In the genomic region with DNA sequence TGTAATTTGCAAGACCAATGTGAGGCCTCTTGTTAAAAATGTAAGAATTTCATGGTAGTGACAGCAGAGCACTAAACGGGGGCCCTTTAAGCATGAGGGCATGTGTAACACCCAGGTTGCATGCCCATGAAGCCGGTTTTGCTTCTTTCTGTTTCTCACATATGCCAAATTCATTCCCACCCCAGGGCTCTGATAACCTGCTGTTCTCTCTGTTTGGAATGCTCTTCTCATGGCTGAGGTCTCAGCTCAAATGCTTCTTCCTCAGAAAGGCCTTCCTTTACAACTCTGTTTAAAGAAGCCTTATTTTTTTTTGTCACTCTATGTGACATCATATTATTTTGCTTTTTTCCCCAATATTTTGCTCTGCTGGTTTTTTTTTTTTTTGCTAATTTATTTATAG, we compare ENCODE assay signal across 29 cellular contexts.
"Had no signal": no experiment of that assay in that cellular context is flagged by ENCODE, and none has a peak within 500 bp of the region (broad histone marks: within the 10 kb centered on the region; RNA-seq: fewer than 3 reads in every experiment).

No MANE protein-coding gene starts in this region.

- H3K9me3 Mint-ChIP-seq: activated CD4-positive, alpha-beta memory T cell treated with anti-CD3 and anti-CD28 coated beads, Interleukin-2, amount 10 ng/mL, durations not matched to agents 7 days and 5 days; activated CD4-positive, alpha-beta T cell treated with anti-CD3 and anti-CD28 coated beads, Interleukin-2, amount 10 ng/mL, durations not matched to agents 7 days and 5 days; activated naive CD4-positive, alpha-beta T cell treated with anti-CD3 and anti-CD28 coated beads, Interleukin-2, amount 10 ng/mL, durations not matched to agents 7 days and 5 days; activated naive CD4-positive, alpha-beta T cell treated with anti-CD3 and anti-CD28 coated beads, Interleukin-2, amount 50 U/mL, for 72 hours; activated naive CD8-positive, alpha-beta T cell treated with anti-CD3 and anti-CD28 coated beads, Interleukin-2, amount 10 ng/mL, durations not matched to agents 7 days and 5 days; activated T-cell treated with anti-CD3 and anti-CD28 coated beads, Interleukin-2, amount 50 U/mL, for 24 hours; activated T-cell treated with anti-CD3 and anti-CD28 coated beads, Interleukin-2, amount 50 U/mL, for 72 hours; brain; T-helper 2 cell treated with Interferon-gamma antibody and Interleukin-4, amounts not matched to agents 5 μg/mL and 100 μg/mL, for 36 hours had no signal

- H3K27ac ChIP-seq: ascending aorta, breast epithelium, cardiac muscle cell, colonic mucosa had no signal

- H3K27me3 ChIP-seq: ascending aorta, breast epithelium, cardiac muscle cell, colonic mucosa had no signal

- H3K36me3 Mint-ChIP-seq: activated naive CD4-positive, alpha-beta T cell treated with anti-CD3 and anti-CD28 coated beads, Interleukin-2, amount 10 ng/mL, durations not matched to agents 7 days and 5 days; activated naive CD4-positive, alpha-beta T cell treated with anti-CD3 and anti-CD28 coated beads, Interleukin-2, amount 50 U/mL, for 72 hours; activated naive CD8-positive, alpha-beta T cell treated with anti-CD3 and anti-CD28 coated beads, Interleukin-2, amount 10 ng/mL, durations not matched to agents 7 days and 5 days; brain had no signal

- H3K4me1 Mint-ChIP-seq: activated CD4-positive, alpha-beta memory T cell treated with anti-CD3 and anti-CD28 coated beads, Interleukin-2, amount 10 ng/mL, durations not matched to agents 7 days and 5 days; activated CD4-positive, alpha-beta T cell treated with anti-CD3 and anti-CD28 coated beads, Interleukin-2, amount 10 ng/mL, durations not matched to agents 7 days and 5 days; activated naive CD4-positive, alpha-beta T cell treated with anti-CD3 and anti-CD28 coated beads, Interleukin-2, amount 10 ng/mL, durations not matched to agents 7 days and 5 days; activated naive CD8-positive, alpha-beta T cell treated with anti-CD3 and anti-CD28 coated beads, Interleukin-2, amount 10 ng/mL, durations not matched to agents 7 days and 5 days; T-helper 17 cell had no signal

- H3K4me3 Mint-ChIP-seq: activated CD4-positive, alpha-beta memory T cell treated with anti-CD3 and anti-CD28 coated beads, Interleukin-2, amount 10 ng/mL, durations not matched to agents 7 days and 5 days; activated CD4-positive, alpha-beta T cell treated with anti-CD3 and anti-CD28 coated beads, Interleukin-2, amount 10 ng/mL, durations not matched to agents 7 days and 5 days; activated naive CD4-positive, alpha-beta T cell treated with anti-CD3 and anti-CD28 coated beads, Interleukin-2, amount 10 ng/mL, durations not matched to agents 7 days and 5 days; activated naive CD8-positive, alpha-beta T cell treated with anti-CD3 and anti-CD28 coated beads, Interleukin-2, amount 10 ng/mL, durations not matched to agents 7 days and 5 days; activated T-cell treated with anti-CD3 and anti-CD28 coated beads, Interleukin-2, amount 50 U/mL, for 24 hours; activated T-cell treated with anti-CD3 and anti-CD28 coated beads, Interleukin-2, amount 50 U/mL, for 72 hours; brain; T-helper 17 cell; T-helper 2 cell treated with Interferon-gamma antibody and Interleukin-4, amounts not matched to agents 5 μg/mL and 100 μg/mL, for 36 hours had no signal

- H3K4me1 ChIP-seq: ascending aorta, breast epithelium, colonic mucosa had no signal

- DNase-seq: activated CD4-positive, alpha-beta memory T cell treated with anti-CD3 and anti-CD28 coated beads, Interleukin-2, amount 10 ng/mL, durations not matched to agents 7 days and 5 days; activated CD4-positive, alpha-beta T cell treated with anti-CD3 and anti-CD28 coated beads for 1 hour; activated CD4-positive, alpha-beta T cell treated with anti-CD3 and anti-CD28 coated beads for 4 hours; activated CD4-positive, alpha-beta T cell treated with anti-CD3 and anti-CD28 coated beads, Interleukin-2, amount 10 ng/mL, durations not matched to agents 7 days and 5 days; activated CD4-positive, alpha-beta T cell treated with anti-CD3 and anti-CD28 coated beads, Interleukin-2, amount 50 U/mL, for 4 hours; activated CD8-positive, alpha-beta memory T cell treated with anti-CD3 and anti-CD28 coated beads, Interleukin-2, amount 50 U/mL, for 48 hours; activated gamma-delta T cell; activated naive CD4-positive, alpha-beta T cell; activated naive CD4-positive, alpha-beta T cell treated with anti-CD3 and anti-CD28 coated beads, Interleukin-2, amount 10 ng/mL, durations not matched to agents 7 days and 5 days; activated naive CD8-positive, alpha-beta T cell treated with anti-CD3 and anti-CD28 coated beads, Interleukin-2, amount 10 ng/mL, durations not matched to agents 7 days and 5 days; activated T-cell treated with anti-CD3 and anti-CD28 coated beads for 4 hours; activated T-cell treated with anti-CD3 and anti-CD28 coated beads, Interleukin-2, amount 50 U/mL, for 24 hours; activated T-cell treated with anti-CD3 and anti-CD28 coated beads, Interleukin-2, amount 50 U/mL, for 72 hours; central memory CD4-positive, alpha-beta T cell; cerebellar nuclear complex; colonic mucosa; effector CD8-positive, alpha-beta T cell; foreskin fibroblast; head of caudate nucleus; T-helper 1 cell; T-helper 17 cell; T1000 had no signal

- H3K27ac Mint-ChIP-seq: activated CD4-positive, alpha-beta memory T cell treated with anti-CD3 and anti-CD28 coated beads, Interleukin-2, amount 10 ng/mL, durations not matched to agents 7 days and 5 days; activated CD4-positive, alpha-beta T cell treated with anti-CD3 and anti-CD28 coated beads, Interleukin-2, amount 10 ng/mL, durations not matched to agents 7 days and 5 days; activated naive CD4-positive, alpha-beta T cell treated with anti-CD3 and anti-CD28 coated beads, Interleukin-2, amount 10 ng/mL, durations not matched to agents 7 days and 5 days; activated naive CD4-positive, alpha-beta T cell treated with anti-CD3 and anti-CD28 coated beads, Interleukin-2, amount 50 U/mL, for 72 hours; activated naive CD8-positive, alpha-beta T cell treated with anti-CD3 and anti-CD28 coated beads, Interleukin-2, amount 10 ng/mL, durations not matched to agents 7 days and 5 days; activated T-cell treated with anti-CD3 and anti-CD28 coated beads, Interleukin-2, amount 50 U/mL, for 24 hours; activated T-cell treated with anti-CD3 and anti-CD28 coated beads, Interleukin-2, amount 50 U/mL, for 72 hours; T-helper 17 cell; T-helper 2 cell treated with Interferon-gamma antibody and Interleukin-4, amounts not matched to agents 5 μg/mL and 100 μg/mL, for 36 hours had no signal

- ATAC-seq: activated naive CD4-positive, alpha-beta T cell treated with anti-CD3 and anti-CD28 coated beads, Interleukin-2, amount 50 U/mL, for 72 hours; activated T-cell treated with anti-CD3 and anti-CD28 coated beads, Interleukin-2, amount 50 U/mL, for 72 hours; esophagus mucosa; T-helper 17 cell had no signal

- H3K36me3 ChIP-seq: ascending aorta, breast epithelium, cardiac muscle cell, colonic mucosa had no signal

- H3K4me3 ChIP-seq: ascending aorta, breast epithelium, cardiac muscle cell, colonic mucosa had no signal

- H3K9me3 ChIP-seq: ascending aorta, breast epithelium, colonic mucosa had no signal

- H3K27me3 Mint-ChIP-seq: activated CD4-positive, alpha-beta memory T cell treated with anti-CD3 and anti-CD28 coated beads, Interleukin-2, amount 10 ng/mL, durations not matched to agents 7 days and 5 days; activated CD4-positive, alpha-beta T cell treated with anti-CD3 and anti-CD28 coated beads, Interleukin-2, amount 10 ng/mL, durations not matched to agents 7 days and 5 days; activated naive CD4-positive, alpha-beta T cell treated with anti-CD3 and anti-CD28 coated beads, Interleukin-2, amount 10 ng/mL, durations not matched to agents 7 days and 5 days; activated T-cell treated with anti-CD3 and anti-CD28 coated beads, Interleukin-2, amount 50 U/mL, for 24 hours; brain; T-helper 17 cell had no signal
